In the genomic region with DNA sequence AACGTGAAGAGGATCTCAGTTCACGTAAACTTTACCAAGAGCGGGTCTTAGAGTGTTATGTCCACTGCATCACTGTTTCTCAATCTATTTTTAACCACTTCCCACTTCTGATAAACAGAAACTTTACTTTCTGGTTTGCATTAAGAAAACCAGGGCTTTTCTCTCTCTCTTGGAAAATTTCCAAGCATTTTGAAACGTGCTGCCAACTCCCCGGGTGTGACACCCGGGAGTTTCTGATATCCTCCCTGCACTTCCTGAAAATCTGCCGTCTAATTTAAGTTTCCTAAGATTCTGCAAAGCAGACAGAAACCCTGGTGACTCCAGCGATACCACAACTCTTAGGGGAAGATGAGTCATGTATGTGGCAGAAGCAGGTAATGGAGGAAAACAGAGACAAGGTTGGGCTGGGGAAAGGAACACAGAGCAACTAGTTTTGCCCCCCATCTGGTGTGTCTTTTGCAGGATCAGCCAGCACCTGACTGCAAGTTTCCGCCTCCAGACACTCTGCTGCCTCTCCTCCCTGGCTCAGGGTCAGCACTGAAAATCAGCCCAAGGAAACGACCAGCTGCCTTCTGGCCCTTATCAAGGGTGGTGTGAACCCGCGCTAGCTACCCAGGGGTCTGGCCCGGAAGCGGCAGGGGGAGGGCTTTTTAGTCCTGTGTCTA, we compare ENCODE assay signal across 9 cellular contexts. TPM values are rescaled to one million over a fixed set of nuclear protein-coding genes. Genes with fewer than 3 reads are reported as not detected.
DNase-seq lines count a peak whose midpoint lies in the region; ATAC-seq, FAIRE-seq and TF ChIP-seq lines count a peak whose summit lies in the region.
"Had no signal": no experiment of that assay in that cellular context is flagged by ENCODE, and none has a peak within 500 bp of the region (broad histone marks: within the 10 kb centered on the region; RNA-seq: fewer than 3 reads in every experiment).

No MANE protein-coding gene starts in this region.

- H2AK5ac ChIP-seq in H1 (ENCODE audit: low read depth, low read length), result no peak overlapping the region

- no peak for TF ChIP-seq EP300 in H1 (IDR thresholded peaks at IDR 0.05; ENCODE audit: borderline replicate concordance in 1 of 2, low read depth in 2 of 2, low read length in 2 of 2)

- no peak for TF ChIP-seq POLR2A in H1 (IDR thresholded peaks at IDR 0.05; ENCODE audit: control extremely low read depth in 1 of 2, low read depth in 2 of 2, low read length in 2 of 2)

- no peak overlapping the region for H3K18ac ChIP-seq in H1 (ENCODE audit: extremely low read depth, low read length)

- TF ChIP-seq RAD21 in H1 (IDR thresholded peaks at IDR 0.05 in 1 of 2, conservative IDR thresholded peaks at IDR 0.05 in 1 of 2; ENCODE audit: low read depth in 2 of 2, low read length in 2 of 2), result no peak

- peak overlapping the region; percentile 43; the same call in 1 of the 2 replicates for H4K8ac ChIP-seq in H1 (ENCODE audit: extremely low read depth, insufficient read depth, low read length)

- no peaks in the 10 kb centered on the region for H3K79me1 ChIP-seq in H1 (ENCODE audit: low read depth, low read length)

- 84% methylated on average over 14 of the region's 14 CpGs; no CpG with 5 or more reads in 1 of the 2 experiments for WGBS in H1 (ENCODE audit: extremely low coverage in 1 of 2, insufficient coverage in 1 of 2, insufficient read length in 1 of 2, insufficient replicate concordance in 2 of 2, low coverage in 1 of 2, low lambda C conversion rate in 2 of 2, missing lambda C conversion rate in 1 of 2), 2 experiments

- H3K14ac ChIP-seq in H1 (ENCODE audit: insufficient read length), result no peak overlapping the region

- H3K4ac ChIP-seq in H1 (replicated peaks; ENCODE audit: insufficient read length, low read depth, low read length), result no peak overlapping the region

- H3K27me3 ChIP-seq in PC-9 (ENCODE audit: insufficient read depth, low read depth) (no peaks in the 10 kb centered on the region; the same call in none of the 2 replicates), H1 (replicated peaks in 1 of 4; ENCODE audit: control insufficient read depth in 3 of 4, extremely low read depth in 1 of 4, insufficient read depth in 3 of 4, low read length in 3 of 4) (no peaks in the 10 kb centered on the region)

- no peak overlapping the region for H4K5ac ChIP-seq in H1 (ENCODE audit: insufficient read length, low read depth, low read length)

- H4K91ac ChIP-seq in H1 (replicated peaks; ENCODE audit: insufficient read length, low read length), result no peak overlapping the region

- intact Hi-C loops in PC-9 (cut with micrococcal nuclease; ENCODE audit: unreplicated experiment), result no loop called here

- H3K27ac ChIP-seq in PC-9 (peak overlapping the region; percentile 14), H1 (ENCODE audit: low read depth, low read length) (no peak overlapping the region)

- CTCF ChIA-PET in PC-9 (lab: Charles Lee) (no interaction called here), H1 (lab: Charles Lee; ENCODE audit: partially characterized antibody) (no interaction called here)

- H2BK20ac ChIP-seq in H1 (ENCODE audit: low read length), result no peak overlapping the region

- TF ChIP-seq CTCF in PC-9 (conservative IDR thresholded peaks at IDR 0.05), result no peak
- TF ChIP-seq CTCF in H1 (IDR thresholded peaks at IDR 0.05; ENCODE audit: control extremely low read depth in 1 of 3, insufficient read depth in 1 of 3, low read depth in 1 of 3, low read length in 3 of 3), result no peak
- no peak for TF ChIP-seq CTCF in omental fat pad (IDR thresholded peaks at IDR 0.05)

- H3K9me2 ChIP-seq in PC-9 (ENCODE audit: insufficient read depth), result no peaks in the 10 kb centered on the region

- H3K9ac ChIP-seq in H1 (replicated peaks in 1 of 4; ENCODE audit: extremely low read depth in 1 of 4, low read depth in 3 of 4, low read length in 3 of 4), result no peak overlapping the region

- peak overlapping the region; percentile 50 for H3K4me2 ChIP-seq in PC-9
- no peak overlapping the region for H3K4me2 ChIP-seq in H1 (ENCODE audit: insufficient read depth in 1 of 2, low read depth in 2 of 2, low read length in 2 of 2)

- peaks cover 17% of the 10 kb centered on the region for H3K4me1 ChIP-seq in PC-9 (replicated peaks; ENCODE audit: insufficient read depth)
- no peaks in the 10 kb centered on the region for H3K4me1 ChIP-seq in H1 (replicated peaks in 1 of 4; ENCODE audit: control insufficient read depth in 3 of 4, insufficient read depth in 4 of 4, low read length in 3 of 4)

- H3K36me3 ChIP-seq in PC-9 (ENCODE audit: low read depth) (no peaks in the 10 kb centered on the region), H1 (ENCODE audit: control insufficient read depth in 2 of 4, insufficient read depth in 4 of 4, low read length in 3 of 4) (no peaks in the 10 kb centered on the region)

- H3K23me2 ChIP-seq in H1 (ENCODE audit: low read depth, low read length), result no peaks in the 10 kb centered on the region

- no TSS peak for BruUV-seq in PC-9 (replicated peaks; lab: Mats Ljungman, UMichigan)

- DNase-seq in DMS79 treated with DMSO at 0.1 percent for 48 hours (lab: John Stamatoyannopoulos, UW), result peak; percentile 44
- DNase-seq in DMS79 (lab: John Stamatoyannopoulos, UW), result no peak
- DNase-seq in PC-9, result peak; percentile 44 to 74
- DNase-seq in H1 (ENCODE audit: low read depth in 1 of 2, low spot score in 2 of 2), result no peak
- no peak for DNase-seq in omental fat pad (ENCODE audit: low spot score)
- no peak for DNase-seq in DMS114 treated with DMSO at 0.1 percent for 48 hours (lab: John Stamatoyannopoulos, UW; ENCODE audit: unreplicated experiment)

- peak overlapping the region; percentile 30; the same call in 1 of the 2 replicates for H2AFZ ChIP-seq in PC-9
- H2AFZ ChIP-seq in H1 (ENCODE audit: low read length), result 0 out of 2 replicates have a peak overlapping the region, but pooled peaks have one; percentile 21

- no peak overlapping the region for H2BK120ac ChIP-seq in H1 (replicated peaks; ENCODE audit: low read depth, low read length)

- H3K9me3 ChIP-seq in PC-9 (ENCODE audit: insufficient read depth, low read depth), result no peaks in the 10 kb centered on the region
- H3K9me3 ChIP-seq in H1 (ENCODE audit: insufficient read depth in 2 of 2, low read depth in 1 of 2, low read length in 1 of 2), result no peaks in the 10 kb centered on the region

- peaks cover 6% of the 10 kb centered on the region; the same call in 1 of the 2 replicates for H3F3A ChIP-seq in PC-9 (ENCODE audit: insufficient read depth, low read depth)

- no peak overlapping the region for H3K4me3 ChIP-seq in PC-9
- no peak overlapping the region for H3K4me3 ChIP-seq in H1 (ENCODE audit: extremely low read depth in 1 of 4, insufficient read depth in 2 of 4, low read depth in 3 of 4, low read length in 4 of 4)

- H2BK12ac ChIP-seq in H1 (ENCODE audit: low read depth, low read length), result 0 out of 2 replicates have a peak overlapping the region, but pooled peaks have one; percentile 35

- peak; percentile 84 for ATAC-seq in omental fat pad (ENCODE audit: low FRiP score)
- no peak for ATAC-seq in HG03159 (IDR thresholded peaks at IDR 0.05; ENCODE audit: unreplicated experiment)
- ATAC-seq in HG03460 (IDR thresholded peaks at IDR 0.05; ENCODE audit: unreplicated experiment), result no peak

- POLR2A ChIA-PET in PC-9 (lab: Charles Lee; ENCODE audit: unreplicated experiment), result interaction anchor here (0.6 kb wide), 1 partner anchor 268 kb away, joined by 19 read pairs; no protein-coding TSS in a partner anchor
- POLR2A ChIA-PET in H1 (lab: Charles Lee; ENCODE audit: partially characterized antibody), result no interaction called here

- no peak overlapping the region for H3K23ac ChIP-seq in H1 (ENCODE audit: insufficient read length)

- H3K79me2 ChIP-seq in PC-9 (ENCODE audit: low read depth) (no peaks in the 10 kb centered on the region), H1 (ENCODE audit: control insufficient read depth in 1 of 2, insufficient read depth in 2 of 2, low read length in 2 of 2) (no peaks in the 10 kb centered on the region)

- H2BK5ac ChIP-seq in H1 (ENCODE audit: low read depth, low read length), result no peak overlapping the region

- H4K20me1 ChIP-seq in PC-9 (ENCODE audit: insufficient read depth), result no peaks in the 10 kb centered on the region
- no peaks in the 10 kb centered on the region for H4K20me1 ChIP-seq in H1 (replicated peaks in 1 of 2; ENCODE audit: control insufficient read depth in 1 of 2, insufficient read depth in 2 of 2, low read length in 2 of 2)

- H3K56ac ChIP-seq in H1 (replicated peaks; ENCODE audit: insufficient read length, low read depth, low read length), result no peak overlapping the region

- no peak for FAIRE-seq in H1 (lab: Jason Lieb, UNC)
- FAIRE-seq: A204.1 had no signal

- H2BK15ac ChIP-seq in H1 (ENCODE audit: low read length), result no peak overlapping the region

TF ChIP-seq in H1, 55 proteins besides CTCF, POLR2A, EP300 and RAD21 (continues in another document):
- TF ChIP-seq CHD2 (IDR thresholded peaks at IDR 0.05; ENCODE audit: low read length) (no peak), TAF7 (optimal IDR thresholded peaks at IDR 0.05; ENCODE audit: borderline replicate concordance, low read depth, low read length) (no peak), NRF1 (IDR thresholded peaks at IDR 0.05; ENCODE audit: low read depth, low read length) (no peak), TAF1 (IDR thresholded peaks at IDR 0.05; ENCODE audit: low read depth, low read length) (no peak), SUZ12 (IDR thresholded peaks at IDR 0.05; ENCODE audit: low read length) (no peak)

RNA-seq across cellular contexts. Expression of gene FFAR2, which starts 11.4 kb away (rescaled TPM):
- not detected in 2 replicates for total RNA-seq in PC-9 (2021)
- not detected in 2 replicates for total RNA-seq in H1 (2021; fragmentation: NEBNext Ultra II Directional; extraction: Animal tissue kit (Norgen Biotek cat#: 25700))
- not detected in 2 replicates for polyA plus RNA-seq in H1 (2011; rRNA removed)
- 0.05 TPM for polyA plus RNA-seq in H1 (2011; cell fraction: cytosol; rRNA removed)
- polyA plus RNA-seq in H1 (2011; cell fraction: nucleus; rRNA removed), result not detected
- not detected in 4 replicates for polyA plus RNA-seq in H1 (2012, experiment 1 of 2)
- polyA plus RNA-seq in H1 (2012, experiment 2 of 2), result not detected
- polyA plus RNA-seq in H1 (2013, experiment 1 of 2), result not detected
- not detected for polyA plus RNA-seq in H1 (2013, experiment 2 of 2)
- polyA minus RNA-seq in H1 (2011; rRNA and poly(A)+ RNA removed), result not detected in 2 replicates
- not detected for polyA minus RNA-seq in H1 (2011; cell fraction: cytosol; rRNA and poly(A)+ RNA removed)
- polyA minus RNA-seq in H1 (2011; cell fraction: nucleus; rRNA and poly(A)+ RNA removed), result not detected
- total RNA-seq in omental fat pad, result 1 to 10 TPM in 1 of 4 donors, under 1 TPM in 3; 0.46 to 4.4 (median 0.80) TPM

RNA-seq across cellular contexts. Expression of gene KRTDAP, which starts 53.7 kb away (rescaled TPM):
- not detected in 2 replicates for total RNA-seq in PC-9 (2021)
- total RNA-seq in H1 (2021; fragmentation: NEBNext Ultra II Directional; extraction: Animal tissue kit (Norgen Biotek cat#: 25700)), result 0.69 and 1.0 TPM in 2 replicates
- 0.88 and 1.1 TPM in 2 replicates for polyA plus RNA-seq in H1 (2011; rRNA removed)
- polyA plus RNA-seq in H1 (2011; cell fraction: cytosol; rRNA removed), result 0.98 TPM
- 3.1 TPM for polyA plus RNA-seq in H1 (2011; cell fraction: nucleus; rRNA removed)
- polyA plus RNA-seq in H1 (2012, experiment 1 of 2), result 2.0 to 3.7 TPM (median 2.1 TPM) in 4 replicates
- not detected for polyA plus RNA-seq in H1 (2012, experiment 2 of 2)
- polyA plus RNA-seq in H1 (2013, experiment 1 of 2), result 2.6 TPM
- polyA plus RNA-seq in H1 (2013, experiment 2 of 2), result 3.4 TPM
- polyA minus RNA-seq in H1 (2011; rRNA and poly(A)+ RNA removed), result 1.1 TPM in 1 of 2 replicates, not detected in the other
- not detected for polyA minus RNA-seq in H1 (2011; cell fraction: cytosol; rRNA and poly(A)+ RNA removed)
- polyA minus RNA-seq in H1 (2011; cell fraction: nucleus; rRNA and poly(A)+ RNA removed), result not detected
- total RNA-seq in omental fat pad, result not detected

Comparison
In these comparisons a context has a peak if more than half of its experiments do, and no peak if none do; other contexts are left out.
1. DNase-seq: peak in DMS79 treated with DMSO at 0.1 percent for 48 hours (single experiment) and PC-9 (2 of 2); none in DMS79 (single experiment), H1 (0 of 2), omental fat pad (single experiment) and DMS114 treated with DMSO at 0.1 percent for 48 hours (single experiment).